1 cellular context compared by ENCODE assay signal in the genomic region with DNA sequence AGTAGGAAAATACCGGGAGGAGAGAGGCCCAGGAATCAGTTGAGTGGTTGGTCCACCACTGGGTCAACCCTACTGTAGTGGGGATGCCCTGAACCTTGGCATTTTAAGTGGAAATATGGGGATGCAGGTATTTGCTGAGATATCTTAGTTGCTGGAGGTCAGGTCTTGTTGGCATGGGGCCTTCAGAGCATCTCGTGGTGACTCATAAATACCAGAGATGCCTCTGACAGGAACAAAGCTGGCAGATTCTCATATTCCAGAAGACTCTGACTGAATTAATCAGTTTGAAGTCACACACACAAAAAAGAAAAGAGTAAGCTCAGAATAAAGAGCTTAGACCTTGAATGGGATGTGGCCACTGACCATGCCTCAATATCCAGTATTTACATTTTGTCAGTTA.
TF ChIP-seq lines count a peak whose summit lies in the region.

No MANE protein-coding gene starts in this region.

TF ChIP-seq in GM23338, 12 proteins besides CTCF, POLR2A, EP300 and RAD21 (continued from another document):
- TF ChIP-seq, protein P1, sequence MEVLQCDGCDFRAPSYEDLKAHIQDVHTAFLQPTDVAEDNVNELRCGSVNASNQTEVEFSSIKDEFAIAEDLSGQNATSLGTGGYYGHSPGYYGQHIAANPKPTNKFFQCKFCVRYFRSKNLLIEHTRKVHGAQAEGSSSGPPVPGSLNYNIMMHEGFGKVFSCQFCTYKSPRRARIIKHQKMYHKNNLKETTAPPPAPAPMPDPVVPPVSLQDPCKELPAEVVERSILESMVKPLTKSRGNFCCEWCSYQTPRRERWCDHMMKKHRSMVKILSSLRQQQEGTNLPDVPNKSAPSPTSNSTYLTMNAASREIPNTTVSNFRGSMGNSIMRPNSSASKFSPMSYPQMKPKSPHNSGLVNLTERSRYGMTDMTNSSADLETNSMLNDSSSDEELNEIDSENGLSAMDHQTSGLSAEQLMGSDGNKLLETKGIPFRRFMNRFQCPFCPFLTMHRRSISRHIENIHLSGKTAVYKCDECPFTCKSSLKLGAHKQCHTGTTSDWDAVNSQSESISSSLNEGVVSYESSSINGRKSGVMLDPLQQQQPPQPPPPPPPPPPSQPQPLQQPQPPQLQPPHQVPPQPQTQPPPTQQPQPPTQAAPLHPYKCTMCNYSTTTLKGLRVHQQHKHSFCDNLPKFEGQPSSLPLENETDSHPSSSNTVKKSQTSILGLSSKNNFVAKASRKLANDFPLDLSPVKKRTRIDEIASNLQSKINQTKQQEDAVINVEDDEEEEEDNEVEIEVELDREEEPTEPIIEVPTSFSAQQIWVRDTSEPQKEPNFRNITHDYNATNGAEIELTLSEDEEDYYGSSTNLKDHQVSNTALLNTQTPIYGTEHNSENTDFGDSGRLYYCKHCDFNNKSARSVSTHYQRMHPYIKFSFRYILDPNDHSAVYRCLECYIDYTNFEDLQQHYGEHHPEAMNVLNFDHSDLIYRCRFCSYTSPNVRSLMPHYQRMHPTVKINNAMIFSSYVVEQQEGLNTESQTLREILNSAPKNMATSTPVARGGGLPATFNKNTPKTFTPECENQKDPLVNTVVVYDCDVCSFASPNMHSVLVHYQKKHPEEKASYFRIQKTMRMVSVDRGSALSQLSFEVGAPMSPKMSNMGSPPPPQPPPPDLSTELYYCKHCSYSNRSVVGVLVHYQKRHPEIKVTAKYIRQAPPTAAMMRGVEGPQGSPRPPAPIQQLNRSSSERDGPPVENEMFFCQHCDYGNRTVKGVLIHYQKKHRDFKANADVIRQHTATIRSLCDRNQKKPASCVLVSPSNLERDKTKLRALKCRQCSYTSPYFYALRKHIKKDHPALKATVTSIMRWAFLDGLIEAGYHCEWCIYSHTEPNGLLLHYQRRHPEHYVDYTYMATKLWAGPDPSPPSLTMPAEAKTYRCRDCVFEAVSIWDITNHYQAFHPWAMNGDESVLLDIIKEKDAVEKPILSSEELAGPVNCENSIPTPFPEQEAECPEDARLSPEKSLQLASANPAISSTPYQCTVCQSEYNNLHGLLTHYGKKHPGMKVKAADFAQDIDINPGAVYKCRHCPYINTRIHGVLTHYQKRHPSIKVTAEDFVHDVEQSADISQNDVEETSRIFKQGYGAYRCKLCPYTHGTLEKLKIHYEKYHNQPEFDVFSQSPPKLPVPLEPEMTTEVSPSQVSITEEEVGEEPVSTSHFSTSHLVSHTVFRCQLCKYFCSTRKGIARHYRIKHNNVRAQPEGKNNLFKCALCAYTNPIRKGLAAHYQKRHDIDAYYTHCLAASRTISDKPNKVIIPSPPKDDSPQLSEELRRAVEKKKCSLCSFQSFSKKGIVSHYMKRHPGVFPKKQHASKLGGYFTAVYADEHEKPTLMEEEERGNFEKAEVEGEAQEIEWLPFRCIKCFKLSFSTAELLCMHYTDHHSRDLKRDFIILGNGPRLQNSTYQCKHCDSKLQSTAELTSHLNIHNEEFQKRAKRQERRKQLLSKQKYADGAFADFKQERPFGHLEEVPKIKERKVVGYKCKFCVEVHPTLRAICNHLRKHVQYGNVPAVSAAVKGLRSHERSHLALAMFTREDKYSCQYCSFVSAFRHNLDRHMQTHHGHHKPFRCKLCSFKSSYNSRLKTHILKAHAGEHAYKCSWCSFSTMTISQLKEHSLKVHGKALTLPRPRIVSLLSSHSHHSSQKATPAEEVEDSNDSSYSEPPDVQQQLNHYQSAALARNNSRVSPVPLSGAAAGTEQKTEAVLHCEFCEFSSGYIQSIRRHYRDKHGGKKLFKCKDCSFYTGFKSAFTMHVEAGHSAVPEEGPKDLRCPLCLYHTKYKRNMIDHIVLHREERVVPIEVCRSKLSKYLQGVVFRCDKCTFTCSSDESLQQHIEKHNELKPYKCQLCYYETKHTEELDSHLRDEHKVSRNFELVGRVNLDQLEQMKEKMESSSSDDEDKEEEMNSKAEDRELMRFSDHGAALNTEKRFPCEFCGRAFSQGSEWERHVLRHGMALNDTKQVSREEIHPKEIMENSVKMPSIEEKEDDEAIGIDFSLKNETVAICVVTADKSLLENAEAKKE (CRISPR knock-in tag; IDR thresholded peaks at IDR 0.05), result no peak
- TF ChIP-seq ZNF331 (CRISPR knock-in tag; IDR thresholded peaks at IDR 0.05; ENCODE audit: low read depth), result no peak
